In genomic region chr1:160794396-160794795, GRCh38 we compare ENCODE assay signal across 1 cellular context.
A peak's percentile ranks its signal among the peaks of the same experiment; 100 is the strongest.
TF ChIP-seq lines count a peak whose summit lies in the region.

No MANE protein-coding gene starts in this region.

TF ChIP-seq in K562, 482 proteins besides CTCF, POLR2A, EP300 and RAD21:
- TF ChIP-seq CEBPB (tag; IDR thresholded peaks at IDR 0.05): 0 out of 2 replicates have a peak, but pooled peaks have one; percentile 41
- TF ChIP-seq ZNF518B (CRISPR knock-in tag; IDR thresholded peaks at IDR 0.05): no peak
- TF ChIP-seq CEBPG (CRISPR knock-in tag; IDR thresholded peaks at IDR 0.05): no peak
- TF ChIP-seq CEBPG (tag; conservative IDR thresholded peaks at IDR 0.05 in 1 of 2, IDR thresholded peaks at IDR 0.05 in 1 of 2): peak; percentile 37 to 70; a peak in 2 of 4 replicates
- TF ChIP-seq TCF3 (CRISPR knock-in tag; IDR thresholded peaks at IDR 0.05): no peak
- no peak for TF ChIP-seq SIX5 (IDR thresholded peaks at IDR 0.05; ENCODE audit: borderline replicate concordance in 1 of 2, insufficient read depth in 1 of 2, low read depth in 1 of 2, low read length in 2 of 2)
